ENCODE assay signal across 8 cellular contexts in genomic region chr11:66408488-66409214, GRCh38. TPM values are rescaled to one million over a fixed set of nuclear protein-coding genes. Genes with fewer than 3 reads are reported as not detected.
A peak's percentile ranks its signal among the peaks of the same experiment; 100 is the strongest.
DNase-seq lines count a peak whose midpoint lies in the region; ATAC-seq and TF ChIP-seq lines count a peak whose summit lies in the region.

No MANE protein-coding gene starts in this region.

- H3K9me3 ChIP-seq in RWPE2 (ENCODE audit: severe bottlenecking) = no peaks in the 10 kb centered on the region
- no peaks in the 10 kb centered on the region for H3K9me3 ChIP-seq in neural cell (ENCODE audit: low read length)

- DNase-seq in ACHN (peak; percentile 73), M059J (ENCODE audit: low read depth) (peak; percentile 89), RWPE2 (ENCODE audit: low spot score) (no peak), fibroblast of villous mesenchyme (ENCODE audit: low read depth) (peak; percentile 91)
- DNase-seq in activated T-helper 9 cell treated with anti-CD3 and anti-CD28 coated beads, Interleukin-2, amount 50 U/mL, for 16 hours (ENCODE audit: low read depth) = peak; percentile 88
- peak; percentile 97 for DNase-seq in stimulated activated naive CD8-positive, alpha-beta T cell treated with anti-CD3 and anti-CD28 coated beads, Interleukin-15, Interleukin-2, amounts not matched to agents 100 U/mL and 50 U/mL, for 24 hours

- no peaks in the 10 kb centered on the region for H3K36me3 ChIP-seq in RWPE2 (ENCODE audit: low read depth)
- H3K36me3 ChIP-seq in neural cell (ENCODE audit: insufficient read depth, low read length) = no peaks in the 10 kb centered on the region

- in situ Hi-C loops in ACHN (cut with HindIII; ENCODE audit: low pct_ligation_motif_present, low pct_unique_long_range_greater_than_20kb, low sequenced_read_pairs) = loop anchor here (25.0 kb wide), 1 partner anchor 279 kb away; the partner anchor contains the start of gene RBM4B

- ATAC-seq in GM18909 (IDR thresholded peaks at IDR 0.05; ENCODE audit: poor library complexity, unreplicated experiment) (peak; percentile 68), RWPE2 (ENCODE audit: low read depth) (peak; percentile 69)
- ATAC-seq in stimulated activated naive CD8-positive, alpha-beta T cell treated with anti-CD3 and anti-CD28 coated beads, Interleukin-15, Interleukin-2, amounts not matched to agents 100 U/mL and 50 U/mL, for 24 hours = peak; percentile 86

- no peaks in the 10 kb centered on the region for H3K79me2 ChIP-seq in neural cell (replicated peaks; ENCODE audit: insufficient read depth, low read length)

- no peaks in the 10 kb centered on the region for H3K4me1 ChIP-seq in RWPE2 (ENCODE audit: insufficient read depth, poor library complexity, severe bottlenecking)

- H3K27ac ChIP-seq in RWPE2 (ENCODE audit: poor library complexity, severe bottlenecking) = no peak overlapping the region
- H3K27ac ChIP-seq in neural cell (ENCODE audit: low read length) = peak overlapping the region; percentile 81

- peak overlapping the region; percentile 85 for H3K9ac ChIP-seq in neural cell (ENCODE audit: low read length)

- no peaks in the 10 kb centered on the region for H3F3A ChIP-seq in neural cell (ENCODE audit: insufficient read depth, low read length, poor library complexity, severe bottlenecking)

- no peaks in the 10 kb centered on the region for H3K9me2 ChIP-seq in neural cell (ENCODE audit: insufficient read depth, low read length)

- peak; percentile 100 for TF ChIP-seq RAD21 in neural cell (conservative IDR thresholded peaks at IDR 0.05)

- TF ChIP-seq CTCF in RWPE2 (IDR thresholded peaks at IDR 0.05; ENCODE audit: poor library complexity, severe bottlenecking) = peak; percentile 99
- peak; percentile 100 for TF ChIP-seq CTCF in fibroblast of villous mesenchyme (IDR thresholded peaks at IDR 0.05; ENCODE audit: insufficient read depth, low read depth, low read length)
- peak; percentile 100 for TF ChIP-seq CTCF in neural cell (IDR thresholded peaks at IDR 0.05; ENCODE audit: poor library complexity, severe bottlenecking)

- H3K27me3 ChIP-seq in RWPE2 (ENCODE audit: insufficient read depth, poor library complexity, severe bottlenecking) (peaks cover 23% of the 10 kb centered on the region), neural cell (ENCODE audit: insufficient read depth, low read depth, low read length) (no peaks in the 10 kb centered on the region)

- H3K4me3 ChIP-seq in RWPE2 (ENCODE audit: severe bottlenecking) (peak overlapping the region; percentile 22), fibroblast of villous mesenchyme (ENCODE audit: low read depth, low read length) (peak overlapping the region; percentile 62), neural cell (ENCODE audit: low read length) (peak overlapping the region; percentile 72)

- peak overlapping the region; percentile 42 for H2AFZ ChIP-seq in neural cell (ENCODE audit: low read depth, low read length)

- peak; percentile 79 for TF ChIP-seq EP300 in neural cell (conservative IDR thresholded peaks at IDR 0.05; ENCODE audit: poor library complexity, severe bottlenecking)

- no peaks in the 10 kb centered on the region for H4K20me1 ChIP-seq in neural cell (ENCODE audit: insufficient read depth)

- peak overlapping the region; percentile 49 for H3K4me2 ChIP-seq in neural cell (ENCODE audit: low read length)

TF ChIP-seq in neural cell, 6 proteins besides CTCF, POLR2A, EP300 and RAD21:
- TF ChIP-seq SMC3 (conservative IDR thresholded peaks at IDR 0.05; ENCODE audit: poor library complexity) (peak; percentile 100), POLR2AphosphoS5 (IDR thresholded peaks at IDR 0.05) (peak; percentile 49), MXI1 (conservative IDR thresholded peaks at IDR 0.05; ENCODE audit: poor library complexity, severe bottlenecking) (peak; percentile 96)
- TF ChIP-seq, protein P1, sequence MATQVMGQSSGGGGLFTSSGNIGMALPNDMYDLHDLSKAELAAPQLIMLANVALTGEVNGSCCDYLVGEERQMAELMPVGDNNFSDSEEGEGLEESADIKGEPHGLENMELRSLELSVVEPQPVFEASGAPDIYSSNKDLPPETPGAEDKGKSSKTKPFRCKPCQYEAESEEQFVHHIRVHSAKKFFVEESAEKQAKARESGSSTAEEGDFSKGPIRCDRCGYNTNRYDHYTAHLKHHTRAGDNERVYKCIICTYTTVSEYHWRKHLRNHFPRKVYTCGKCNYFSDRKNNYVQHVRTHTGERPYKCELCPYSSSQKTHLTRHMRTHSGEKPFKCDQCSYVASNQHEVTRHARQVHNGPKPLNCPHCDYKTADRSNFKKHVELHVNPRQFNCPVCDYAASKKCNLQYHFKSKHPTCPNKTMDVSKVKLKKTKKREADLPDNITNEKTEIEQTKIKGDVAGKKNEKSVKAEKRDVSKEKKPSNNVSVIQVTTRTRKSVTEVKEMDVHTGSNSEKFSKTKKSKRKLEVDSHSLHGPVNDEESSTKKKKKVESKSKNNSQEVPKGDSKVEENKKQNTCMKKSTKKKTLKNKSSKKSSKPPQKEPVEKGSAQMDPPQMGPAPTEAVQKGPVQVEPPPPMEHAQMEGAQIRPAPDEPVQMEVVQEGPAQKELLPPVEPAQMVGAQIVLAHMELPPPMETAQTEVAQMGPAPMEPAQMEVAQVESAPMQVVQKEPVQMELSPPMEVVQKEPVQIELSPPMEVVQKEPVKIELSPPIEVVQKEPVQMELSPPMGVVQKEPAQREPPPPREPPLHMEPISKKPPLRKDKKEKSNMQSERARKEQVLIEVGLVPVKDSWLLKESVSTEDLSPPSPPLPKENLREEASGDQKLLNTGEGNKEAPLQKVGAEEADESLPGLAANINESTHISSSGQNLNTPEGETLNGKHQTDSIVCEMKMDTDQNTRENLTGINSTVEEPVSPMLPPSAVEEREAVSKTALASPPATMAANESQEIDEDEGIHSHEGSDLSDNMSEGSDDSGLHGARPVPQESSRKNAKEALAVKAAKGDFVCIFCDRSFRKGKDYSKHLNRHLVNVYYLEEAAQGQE (IDR thresholded peaks at IDR 0.05; ENCODE audit: borderline replicate concordance) = no peak

RNA-seq across cellular contexts. Expression of gene NPAS4, which starts 12.2 kb away (rescaled TPM):
- not detected in 2 replicates for total RNA-seq in M059J (2014; rRNA removed; shearing (Covaris generic))
- total RNA-seq in fibroblast of villous mesenchyme = 0.32 TPM in 1 of 2 replicates, not detected in the other
- 6.7 and 10.6 TPM in 2 replicates for polyA plus RNA-seq in neural cell
- polyA minus RNA-seq in neural cell = 13.4 and 21.9 TPM in 2 replicates

RNA-seq across cellular contexts. Expression of gene MRPL11, which starts 30.0 kb away (rescaled TPM):
- 57.9 and 80.2 TPM in 2 replicates for total RNA-seq in M059J (2014; rRNA removed; shearing (Covaris generic))
- 38.0 and 46.7 TPM in 2 replicates for total RNA-seq in fibroblast of villous mesenchyme
- 50.9 and 54.3 TPM in 2 replicates for polyA plus RNA-seq in neural cell
- polyA minus RNA-seq in neural cell = 13.1 and 15.2 TPM in 2 replicates

RNA-seq across cellular contexts. Expression of gene SLC29A2, which starts 37.1 kb away (rescaled TPM):
- total RNA-seq in M059J (2014; rRNA removed; shearing (Covaris generic)) = 1.6 and 6.1 TPM in 2 replicates
- total RNA-seq in fibroblast of villous mesenchyme = 0.64 and 0.86 TPM in 2 replicates
- polyA plus RNA-seq in neural cell = 1.7 and 2.2 TPM in 2 replicates
- polyA minus RNA-seq in neural cell = 1.5 and 2.1 TPM in 2 replicates

RNA-seq across cellular contexts. Expression of gene PELI3, which starts 58.1 kb away (rescaled TPM):
- 8.7 and 11.9 TPM in 2 replicates for total RNA-seq in M059J (2014; rRNA removed; shearing (Covaris generic))
- 10.8 and 13.2 TPM in 2 replicates for total RNA-seq in fibroblast of villous mesenchyme
- 13.3 and 16.2 TPM in 2 replicates for polyA plus RNA-seq in neural cell
- polyA minus RNA-seq in neural cell = 21.4 and 26.3 TPM in 2 replicates

Comparison
In these comparisons a context has a peak if more than half of its experiments do, and no peak if none do; other contexts are left out.
1. H3K4me3 ChIP-seq: peak in every context shown above with its lines; median percentile 72 in neural cell; 62 in fibroblast of villous mesenchyme; 22 in RWPE2.